Comparison of ENCODE assay signal across 11 cellular contexts in genomic region chr5:92838253-92838652, GRCh38.
A peak's percentile ranks its signal among the peaks of the same experiment; 100 is the strongest.
DNase-seq lines count a peak whose midpoint lies in the region; ATAC-seq and TF ChIP-seq lines count a peak whose summit lies in the region.
"Had no signal": no experiment of that assay in that cellular context is flagged by ENCODE, and none has a peak within 500 bp of the region (broad histone marks: within the 10 kb centered on the region; RNA-seq: fewer than 3 reads in every experiment).

No MANE protein-coding gene starts in this region.

- DNase-seq in Daoy (ENCODE audit: low read depth) (peak; percentile 8), HT-29 (ENCODE audit: low spot score) (peak; percentile 65), RPMI8226 (peak; percentile 19), iPS DF 6.9 (ENCODE audit: low read depth, low spot score) (peak; percentile 25), activated gamma-delta T cell (lab: John Stamatoyannopoulos, UW) (no peak), mesothelial cell of epicardium (ENCODE audit: low spot score in 2 of 2, unreplicated experiment in 2 of 2) (no peak)
- DNase-seq in activated CD4-positive, alpha-beta T cell treated with anti-CD3 and anti-CD28 coated beads, Interleukin-2, amount 10 ng/mL, durations not matched to agents 7 days and 5 days: no peak
- DNase-seq: NK-92 treated with Interleukin-12 subunit alpha and Interleukin-12 subunit beta, amount 100 ng/mL, for 24 hours; T-helper 2 cell had no signal

- no peak for ATAC-seq in GM21619 (IDR thresholded peaks at IDR 0.05; ENCODE audit: unreplicated experiment)
- ATAC-seq: natural killer cell treated with Interleukin-12 subunit alpha and Interleukin-12 subunit beta and Interleukin-15 and Interleukin-18, amount 100 ng/mL, for 72 hours had no signal

- H3K36me3 Mint-ChIP-seq in activated CD4-positive, alpha-beta T cell treated with anti-CD3 and anti-CD28 coated beads, Interleukin-2, amount 10 ng/mL, durations not matched to agents 7 days and 5 days (ENCODE audit: low read depth): no peaks in the 10 kb centered on the region
- H3K36me3 Mint-ChIP-seq in mesothelial cell of epicardium: no peaks in the 10 kb centered on the region

- no peaks in the 10 kb centered on the region for H3K27me3 Mint-ChIP-seq in activated CD4-positive, alpha-beta T cell treated with anti-CD3 and anti-CD28 coated beads, Interleukin-2, amount 10 ng/mL, durations not matched to agents 7 days and 5 days
- no peaks in the 10 kb centered on the region for H3K27me3 Mint-ChIP-seq in mesothelial cell of epicardium (ENCODE audit: low read depth)
- H3K27me3 Mint-ChIP-seq: natural killer cell treated with Interleukin-12 subunit alpha and Interleukin-12 subunit beta and Interleukin-15 and Interleukin-18, amount 100 ng/mL, for 72 hours had no signal

- H3K9me3 Mint-ChIP-seq in activated CD4-positive, alpha-beta T cell treated with anti-CD3 and anti-CD28 coated beads, Interleukin-2, amount 10 ng/mL, durations not matched to agents 7 days and 5 days: no peaks in the 10 kb centered on the region
- peaks cover 10% of the 10 kb centered on the region for H3K9me3 Mint-ChIP-seq in mesothelial cell of epicardium

- no CpG with 5 or more reads among the region's 1 CpG for WGBS in iPS DF 6.9 (ENCODE audit: insufficient coverage, insufficient read length)

- POLR2A ChIA-PET in activated CD4-positive, alpha-beta T cell treated with anti-CD3 and anti-CD28 coated beads, Interleukin-2, amount 10 ng/mL, durations not matched to agents 7 days and 5 days (lab: Charles Lee): no interaction called here

- H3K27ac ChIP-seq in iPS DF 6.9 (ENCODE audit: low read length): no peak overlapping the region

- CTCF ChIA-PET in activated CD4-positive, alpha-beta T cell treated with anti-CD3 and anti-CD28 coated beads, Interleukin-2, amount 10 ng/mL, durations not matched to agents 7 days and 5 days (lab: Charles Lee): no interaction called here

- no peaks in the 10 kb centered on the region for H3K36me3 ChIP-seq in iPS DF 6.9 (ENCODE audit: control insufficient read depth, insufficient read depth, low read length)

- no peak overlapping the region for H3K4me3 Mint-ChIP-seq in activated CD4-positive, alpha-beta T cell treated with anti-CD3 and anti-CD28 coated beads, Interleukin-2, amount 10 ng/mL, durations not matched to agents 7 days and 5 days
- no peak overlapping the region for H3K4me3 Mint-ChIP-seq in mesothelial cell of epicardium
- H3K4me3 Mint-ChIP-seq: natural killer cell treated with Interleukin-12 subunit alpha and Interleukin-12 subunit beta and Interleukin-15 and Interleukin-18, amount 100 ng/mL, for 72 hours had no signal

- H3K9me3 ChIP-seq in iPS DF 6.9 (ENCODE audit: control insufficient read depth, insufficient read depth, low read length): no peaks in the 10 kb centered on the region

- H3K27ac Mint-ChIP-seq in activated CD4-positive, alpha-beta T cell treated with anti-CD3 and anti-CD28 coated beads, Interleukin-2, amount 10 ng/mL, durations not matched to agents 7 days and 5 days: no peak overlapping the region
- no peak overlapping the region for H3K27ac Mint-ChIP-seq in mesothelial cell of epicardium
- H3K27ac Mint-ChIP-seq: natural killer cell treated with Interleukin-12 subunit alpha and Interleukin-12 subunit beta and Interleukin-15 and Interleukin-18, amount 100 ng/mL, for 72 hours had no signal

- no peaks in the 10 kb centered on the region for H3K4me1 Mint-ChIP-seq in activated CD4-positive, alpha-beta T cell treated with anti-CD3 and anti-CD28 coated beads, Interleukin-2, amount 10 ng/mL, durations not matched to agents 7 days and 5 days
- no peaks in the 10 kb centered on the region for H3K4me1 Mint-ChIP-seq in mesothelial cell of epicardium

- TF ChIP-seq CTCF in mesothelial cell of epicardium (IDR thresholded peaks at IDR 0.05; ENCODE audit: unreplicated experiment): no peak

- no peak overlapping the region for H3K4me3 ChIP-seq in iPS DF 6.9 (ENCODE audit: low read length)

- H3K27me3 ChIP-seq in iPS DF 6.9 (ENCODE audit: control insufficient read depth, insufficient read depth, low read length): no peaks in the 10 kb centered on the region

- no peaks in the 10 kb centered on the region for H3K4me1 ChIP-seq in iPS DF 6.9 (ENCODE audit: control insufficient read depth, insufficient read depth, low read length)

Comparison
In these comparisons a context has a peak if more than half of its experiments do, and no peak if none do; other contexts are left out.
1. DNase-seq: peak in Daoy (single experiment), HT-29 (single experiment), RPMI8226 (single experiment) and iPS DF 6.9 (single experiment); none in activated gamma-delta T cell (single experiment), activated CD4-positive, alpha-beta T cell treated with anti-CD3 and anti-CD28 coated beads, Interleukin-2, amount 10 ng/mL, durations not matched to agents 7 days and 5 days (single experiment) and mesothelial cell of epicardium (0 of 2).